In genomic region chr5:73452215-73452614, GRCh38 we compare ENCODE assay signal across 19 cellular contexts. TPM values are rescaled to one million over a fixed set of nuclear protein-coding genes. Genes with fewer than 3 reads are reported as not detected.
A peak's percentile ranks its signal among the peaks of the same experiment; 100 is the strongest.
DNase-seq lines count a peak whose midpoint lies in the region; ATAC-seq, FAIRE-seq and TF ChIP-seq lines count a peak whose summit lies in the region.
"Had no signal": no experiment of that assay in that cellular context is flagged by ENCODE, and none has a peak within 500 bp of the region (broad histone marks: within the 10 kb centered on the region; RNA-seq: fewer than 3 reads in every experiment).

No MANE protein-coding gene starts in this region.

- TF ChIP-seq CTCF in glutamatergic neuron (IDR thresholded peaks at IDR 0.05; ENCODE audit: partially characterized antibody, unreplicated experiment) (no peak), neural crest cell (conservative IDR thresholded peaks at IDR 0.05) (no peak)

- no peak for DNase-seq in T-helper 1 cell
- no peak for DNase-seq in glutamatergic neuron
- no peak for DNase-seq in neural crest cell (ENCODE audit: low read depth, low spot score)
- no peak for DNase-seq in superior temporal gyrus (ENCODE audit: extremely low spot score)
- no peak for DNase-seq in RCC 7860 (ENCODE audit: low spot score)
- DNase-seq: C1 segment of cervical spinal cord, COR-L47, GOT3, Kasumi-1, NCI-H1417, NCI-H2029, NCI-H2171 treated with DMSO at 0.1 percent for 48 hours, NCI-H510A treated with DMSO at 0.1 percent for 48 hours, SIG-M5 had no signal

- no peak for ATAC-seq in GM21423 (IDR thresholded peaks at IDR 0.05; ENCODE audit: unreplicated experiment)

- no peak for FAIRE-seq in RCC 7860 (lab: Jason Lieb, UNC)
- FAIRE-seq: GM12878, HepG2 had no signal

- H3K27me3 Mint-ChIP-seq in T-helper 1 cell treated with Interleukin-12 subunit alpha and Interleukin-12 subunit beta and Interleukin-4 antibody, amounts not matched to agents 30 μg/mL and 1 μg/mL, for 36 hours (ENCODE audit: low read depth) = peaks cover 81% of the 10 kb centered on the region
- H3K27me3 Mint-ChIP-seq in IgD-negative memory B cell (peaks cover 51% of the 10 kb centered on the region), glutamatergic neuron (ENCODE audit: unreplicated experiment) (peaks cover 11% of the 10 kb centered on the region), neural crest cell (ENCODE audit: low read depth) (peaks cover 90% of the 10 kb centered on the region)

- H3K36me3 Mint-ChIP-seq in T-helper 1 cell treated with Interleukin-12 subunit alpha and Interleukin-12 subunit beta and Interleukin-4 antibody, amounts not matched to agents 30 μg/mL and 1 μg/mL, for 36 hours (ENCODE audit: low read depth) = peaks cover 2% of the 10 kb centered on the region
- peaks cover 3% of the 10 kb centered on the region for H3K36me3 Mint-ChIP-seq in IgD-negative memory B cell
- H3K36me3 Mint-ChIP-seq in glutamatergic neuron (ENCODE audit: unreplicated experiment) = no peaks in the 10 kb centered on the region
- H3K36me3 Mint-ChIP-seq in neural crest cell (ENCODE audit: low read depth) = peaks cover 3% of the 10 kb centered on the region

- H3K27ac Mint-ChIP-seq in T-helper 1 cell treated with Interleukin-12 subunit alpha and Interleukin-12 subunit beta and Interleukin-4 antibody, amounts not matched to agents 30 μg/mL and 1 μg/mL, for 36 hours = peak overlapping the region; percentile 49
- peak overlapping the region; percentile 25 to 86 (median 71) for H3K27ac Mint-ChIP-seq in IgD-negative memory B cell
- H3K27ac Mint-ChIP-seq in glutamatergic neuron (ENCODE audit: unreplicated experiment) = no peak overlapping the region
- H3K27ac Mint-ChIP-seq in neural crest cell (ENCODE audit: unreplicated experiment) = no peak overlapping the region

- H3K4me3 Mint-ChIP-seq in T-helper 1 cell treated with Interleukin-12 subunit alpha and Interleukin-12 subunit beta and Interleukin-4 antibody, amounts not matched to agents 30 μg/mL and 1 μg/mL, for 36 hours = no peak overlapping the region
- H3K4me3 Mint-ChIP-seq in IgD-negative memory B cell (peak overlapping the region in 3 of 4 donors; percentile 14 to 75 (median 37)), glutamatergic neuron (ENCODE audit: unreplicated experiment) (peak overlapping the region; percentile 42), neural crest cell (peak overlapping the region; percentile 14)

- no peaks in the 10 kb centered on the region for H3K9me3 Mint-ChIP-seq in T-helper 1 cell treated with Interleukin-12 subunit alpha and Interleukin-12 subunit beta and Interleukin-4 antibody, amounts not matched to agents 30 μg/mL and 1 μg/mL, for 36 hours
- H3K9me3 Mint-ChIP-seq in IgD-negative memory B cell (peaks cover 1 to 12% (median 4%) of the 10 kb centered on the region in 3 donors), glutamatergic neuron (ENCODE audit: unreplicated experiment) (peaks cover 15% of the 10 kb centered on the region), neural crest cell (no peaks in the 10 kb centered on the region)

- H3K4me1 Mint-ChIP-seq in T-helper 1 cell treated with Interleukin-12 subunit alpha and Interleukin-12 subunit beta and Interleukin-4 antibody, amounts not matched to agents 30 μg/mL and 1 μg/mL, for 36 hours (ENCODE audit: low read depth) = peaks cover 13% of the 10 kb centered on the region
- peaks cover 2 to 26% (median 8%) of the 10 kb centered on the region in 3 donors for H3K4me1 Mint-ChIP-seq in IgD-negative memory B cell
- H3K4me1 Mint-ChIP-seq in glutamatergic neuron (ENCODE audit: low read depth, unreplicated experiment) = peaks cover 5% of the 10 kb centered on the region
- H3K4me1 Mint-ChIP-seq in neural crest cell = peaks cover 17% of the 10 kb centered on the region

RNA-seq across cellular contexts. Expression of gene FOXD1, which starts 3.6 kb away (rescaled TPM):
- polyA plus RNA-seq in IgD-negative memory B cell = not detected
- total RNA-seq in glutamatergic neuron (ENCODE audit: unreplicated experiment) (2.8 TPM), neural crest cell (0.28 and 0.39 TPM in 2 replicates)
- total RNA-seq: GM12878 had no signal
- polyA plus RNA-seq: GM12878 had no signal

RNA-seq across cellular contexts. Expression of gene BTF3, which starts 46.0 kb away (rescaled TPM):
- 735 TPM for polyA plus RNA-seq in IgD-negative memory B cell
- total RNA-seq in glutamatergic neuron (ENCODE audit: unreplicated experiment) = 347 TPM
- total RNA-seq in neural crest cell = 589 and 641 TPM in 2 replicates

Comparison
In these comparisons a context has a peak if more than half of its experiments do, and no peak if none do; other contexts are left out.
1. H3K27ac Mint-ChIP-seq: peak in T-helper 1 cell treated with Interleukin-12 subunit alpha and Interleukin-12 subunit beta and Interleukin-4 antibody, amounts not matched to agents 30 μg/mL and 1 μg/mL, for 36 hours (single experiment) and IgD-negative memory B cell (3 of 3); none in glutamatergic neuron (single experiment) and neural crest cell (single experiment).